ENCODE assay signal across 13 cellular contexts in the genomic region with DNA sequence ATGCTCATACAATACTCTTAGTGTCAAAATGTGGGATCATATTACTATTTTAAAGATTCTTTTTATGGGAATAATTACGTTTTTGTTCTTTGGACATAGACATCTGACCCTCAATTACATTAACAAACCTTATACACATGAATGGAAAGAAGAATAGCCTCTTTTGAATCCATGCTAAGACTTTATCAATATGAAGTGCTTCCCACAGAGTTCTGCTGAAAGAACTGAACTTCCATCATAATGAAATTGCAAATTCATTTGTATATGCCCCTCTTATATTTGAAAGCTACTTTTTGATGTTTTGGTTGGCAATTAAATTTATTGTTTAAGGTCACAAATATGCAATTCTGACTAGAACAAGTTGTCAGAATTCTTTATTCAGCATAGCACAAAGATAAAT.
DNase-seq lines count a peak whose midpoint lies in the region; ATAC-seq and TF ChIP-seq lines count a peak whose summit lies in the region.
"Had no signal": no experiment of that assay in that cellular context is flagged by ENCODE, and none has a peak within 500 bp of the region (broad histone marks: within the 10 kb centered on the region; RNA-seq: fewer than 3 reads in every experiment).

No MANE protein-coding gene starts in this region.

- peaks cover 53% of the 10 kb centered on the region for H3K4me1 ChIP-seq in GM23338 (ENCODE audit: insufficient read depth)
- H3K4me1 ChIP-seq in HUES64 (ENCODE audit: insufficient read depth, low read length) = peaks cover 53% of the 10 kb centered on the region
- H3K4me1 ChIP-seq: BE2C, Caco-2 had no signal

- no peak for ATAC-seq in GM23338
- ATAC-seq in T-helper 17 cell = no peak
- no peak for ATAC-seq in left cardiac atrium
- no peak for ATAC-seq in HG03280 (IDR thresholded peaks at IDR 0.05; ENCODE audit: unreplicated experiment)

- intact Hi-C loops in left cardiac atrium (cut with DNase I) = loop anchor here (5.0 to 10.0 kb wide), 3 partner anchors 350 to 428 kb away; no protein-coding TSS in a partner anchor

- peak overlapping the region; percentile 9; the same call in 1 of the 2 replicates for H3K4me3 ChIP-seq in GM23338
- no peak overlapping the region for H3K4me3 ChIP-seq in HUES64 (ENCODE audit: low read length)
- H3K4me3 ChIP-seq: K562 had no signal

- TF ChIP-seq CTCF in GM23338 (conservative IDR thresholded peaks at IDR 0.05; ENCODE audit: low read depth in 2 of 2) = no peak

- H2AFZ ChIP-seq in GM23338 = no peak overlapping the region

- DNase-seq in GM23338 (ENCODE audit: low spot score) (no peak), T-helper 17 cell (no peak), left cardiac atrium (no peak), NCI-H2171 treated with DMSO at 0.1 percent for 48 hours (lab: John Stamatoyannopoulos, UW) (no peak)
- DNase-seq: BE2C; C1 segment of cervical spinal cord; Caco-2; CD4-positive, CD25-positive, alpha-beta regulatory T cell; CD8-positive, alpha-beta memory T cell; H9 had no signal

- H3F3A ChIP-seq in GM23338 (replicated peaks; ENCODE audit: low read depth) = no peaks in the 10 kb centered on the region

- H3K27me3 ChIP-seq in GM23338 (ENCODE audit: insufficient read depth) = no peaks in the 10 kb centered on the region
- H3K27me3 ChIP-seq in HUES64 (ENCODE audit: insufficient read depth, low read length) = no peaks in the 10 kb centered on the region
- H3K27me3 ChIP-seq: BE2C had no signal

- no peaks in the 10 kb centered on the region for H3K36me3 ChIP-seq in GM23338 (ENCODE audit: insufficient read depth)
- no peaks in the 10 kb centered on the region for H3K36me3 ChIP-seq in HUES64 (ENCODE audit: insufficient read depth, low read length)
- H3K36me3 ChIP-seq: BE2C had no signal

- no peak overlapping the region; the same call in 1 of the 2 replicates for H3K27ac Mint-ChIP-seq in GM23338
- peak overlapping the region; percentile 84 for H3K27ac Mint-ChIP-seq in T-helper 17 cell
- H3K27ac Mint-ChIP-seq: CD4-positive, CD25-positive, alpha-beta regulatory T cell; CD8-positive, alpha-beta memory T cell had no signal

- H3K4me3 Mint-ChIP-seq in GM23338 = peak overlapping the region; percentile 39; the same call in 1 of the 3 replicates
- no peak overlapping the region for H3K4me3 Mint-ChIP-seq in T-helper 17 cell
- H3K4me3 Mint-ChIP-seq: CD4-positive, CD25-positive, alpha-beta regulatory T cell; CD8-positive, alpha-beta memory T cell; H9 had no signal

- H3K27me3 Mint-ChIP-seq in GM23338 (ENCODE audit: insufficient read depth, low read depth, poor library complexity) = no peaks in the 10 kb centered on the region
- H3K27me3 Mint-ChIP-seq in T-helper 17 cell = no peaks in the 10 kb centered on the region
- H3K27me3 Mint-ChIP-seq: CD4-positive, CD25-positive, alpha-beta regulatory T cell; CD8-positive, alpha-beta memory T cell had no signal

- H3K36me3 Mint-ChIP-seq in GM23338 (ENCODE audit: low read depth) = no peaks in the 10 kb centered on the region
- peaks cover 4% of the 10 kb centered on the region for H3K36me3 Mint-ChIP-seq in T-helper 17 cell (ENCODE audit: low read depth)
- H3K36me3 Mint-ChIP-seq: CD4-positive, CD25-positive, alpha-beta regulatory T cell had no signal

- H3K9me3 ChIP-seq in HUES64 (ENCODE audit: insufficient read depth, low read depth, low read length) (no peaks in the 10 kb centered on the region), T-helper 17 cell (ENCODE audit: control insufficient read depth, low read length, poor library complexity, severe bottlenecking) (no peaks in the 10 kb centered on the region)
- H3K9me3 ChIP-seq: BE2C had no signal

- H3K9me2 ChIP-seq in GM23338 (ENCODE audit: insufficient read depth) = no peaks in the 10 kb centered on the region

- no peaks in the 10 kb centered on the region for H4K20me1 ChIP-seq in GM23338 (replicated peaks; ENCODE audit: insufficient read depth)

- H3K79me2 ChIP-seq in GM23338 (replicated peaks; ENCODE audit: insufficient read depth) = no peaks in the 10 kb centered on the region

- peak overlapping the region; percentile 40 for H3K4me2 ChIP-seq in GM23338

- H3K4me1 Mint-ChIP-seq in GM23338 = peaks cover 54% of the 10 kb centered on the region
- no peaks in the 10 kb centered on the region for H3K4me1 Mint-ChIP-seq in T-helper 17 cell
- H3K4me1 Mint-ChIP-seq: CD4-positive, CD25-positive, alpha-beta regulatory T cell; CD8-positive, alpha-beta memory T cell had no signal

- no peak overlapping the region for H3K9ac ChIP-seq in HUES64 (ENCODE audit: low read depth, low read length)

- no peaks in the 10 kb centered on the region for H3K9me3 Mint-ChIP-seq in GM23338
- H3K9me3 Mint-ChIP-seq: CD4-positive, CD25-positive, alpha-beta regulatory T cell; CD8-positive, alpha-beta memory T cell; H9 had no signal

- no CpG with 5 or more reads among the region's 1 CpG for WGBS in HUES64

- no peak overlapping the region for H3K27ac ChIP-seq in GM23338 (ENCODE audit: low read depth)
- peak overlapping the region; percentile 64; the same call in 1 of the 2 replicates for H3K27ac ChIP-seq in HUES64 (ENCODE audit: low read depth, low read length)

TF ChIP-seq in GM23338, 12 proteins besides CTCF, POLR2A, EP300 and RAD21:
- TF ChIP-seq NANOG (IDR thresholded peaks at IDR 0.05; ENCODE audit: borderline replicate concordance) (peak; percentile 73; the same call in 1 of the 2 replicates), EZH2phosphoT487 (IDR thresholded peaks at IDR 0.05; ENCODE audit: unreplicated experiment) (no peak)
